ENCODE assay signal across 10 cellular contexts in genomic region chr3:139302084-139302800, GRCh38. TPM values are rescaled to one million over a fixed set of nuclear protein-coding genes. Genes with fewer than 3 reads are reported as not detected.
DNase-seq lines count a peak whose midpoint lies in the region; ATAC-seq and TF ChIP-seq lines count a peak whose summit lies in the region.
"Had no signal": no experiment of that assay in that cellular context is flagged by ENCODE, and none has a peak within 500 bp of the region (broad histone marks: within the 10 kb centered on the region; RNA-seq: fewer than 3 reads in every experiment).

No MANE protein-coding gene starts in this region.

- CTCF ChIA-PET in mammary epithelial cell (lab: Charles Lee; ENCODE audit: low non-redundant PET): interaction anchor here (0.7 kb wide), 1 partner anchor 27 kb away, joined by 6 read pairs; no protein-coding TSS in a partner anchor

- H3K36me3 ChIP-seq in KMS-11 (ENCODE audit: insufficient read depth) (no peaks in the 10 kb centered on the region), mammary epithelial cell (ENCODE audit: insufficient read depth, low read length) (no peaks in the 10 kb centered on the region), lung (ENCODE audit: control insufficient read depth in 2 of 2, insufficient read depth in 2 of 2, low read length in 2 of 2) (no peaks in the 10 kb centered on the region)

- TF ChIP-seq CTCF in AG09319 (IDR thresholded peaks at IDR 0.05; ENCODE audit: low read depth, low read length) (no peak), KMS-11 (conservative IDR thresholded peaks at IDR 0.05; ENCODE audit: low read depth, low read length) (no peak), mammary epithelial cell (conservative IDR thresholded peaks at IDR 0.05 in 1 of 2, IDR thresholded peaks at IDR 0.05 in 1 of 2; ENCODE audit: extremely low read depth in 1 of 2, insufficient read depth in 1 of 2, low read depth in 1 of 2, low read length in 2 of 2) (no peak), lung (IDR thresholded peaks at IDR 0.05; ENCODE audit: control extremely low read depth, extremely low read depth) (no peak)

- peak; percentile 53 for ATAC-seq in lung (ENCODE audit: insufficient read depth, low FRiP score)
- no peak for ATAC-seq in HG03045 (IDR thresholded peaks at IDR 0.05; ENCODE audit: unreplicated experiment)

- no peaks in the 10 kb centered on the region for H3K27me3 ChIP-seq in KMS-11 (ENCODE audit: insufficient read depth, low read depth)
- H3K27me3 ChIP-seq in mammary epithelial cell (ENCODE audit: insufficient read depth, low read length): no peaks in the 10 kb centered on the region
- no peaks in the 10 kb centered on the region for H3K27me3 ChIP-seq in lung (ENCODE audit: control insufficient read depth, insufficient read depth)

- intact Hi-C loops in mammary epithelial cell (cut with micrococcal nuclease): no loop called here

- peak overlapping the region; percentile 23; the same call in 1 of the 2 replicates for H3K9ac ChIP-seq in KMS-11
- H3K9ac ChIP-seq in mammary epithelial cell (ENCODE audit: insufficient read depth, low read length): no peak overlapping the region

- in situ Hi-C loops in mammary epithelial cell (cut with MboI; ENCODE audit: low sequenced_read_pairs in 2 of 2): loop anchor here in 1 of 2 donors (25.0 kb wide), 1 partner anchor 190 kb away; no protein-coding TSS in a partner anchor

- WGBS in mammary epithelial cell (ENCODE audit: low coverage, missing lambda C conversion rate): 36% methylated on average over 11 of the region's 12 CpGs
- WGBS in lung, 2 donors: 67% methylated on average over 12 of the region's 12 CpGs

- DNase-seq in AG09319 (ENCODE audit: extremely low read depth, low read depth): peak; percentile 97
- peak; percentile 96 for DNase-seq in mammary epithelial cell
- no peak for DNase-seq in lung (ENCODE audit: low spot score)
- no peak for DNase-seq in RPMI8226
- DNase-seq in NCI-H1694 treated with DMSO at 0.1 percent for 48 hours (lab: John Stamatoyannopoulos, UW): no peak
- DNase-seq in inferior parietal cortex (ENCODE audit: extremely low spot score): no peak
- DNase-seq: hypothalamus, NCI-H2081 had no signal

- H3K79me2 ChIP-seq in KMS-11 (ENCODE audit: insufficient read depth, low read depth) (no peaks in the 10 kb centered on the region), mammary epithelial cell (ENCODE audit: insufficient read depth, low read length) (no peaks in the 10 kb centered on the region)

- H3K4me3 ChIP-seq in KMS-11 (IDR thresholded peaks at IDR 0.05; ENCODE audit: insufficient read depth, low read depth, low read length) (no peak overlapping the region), mammary epithelial cell (replicated peaks in 1 of 3; ENCODE audit: insufficient read depth in 1 of 3, low read depth in 2 of 3, low read length in 3 of 3) (no peak overlapping the region), lung (no peak overlapping the region)

- H2AFZ ChIP-seq in KMS-11 (ENCODE audit: low read depth): peak overlapping the region; percentile 59
- H2AFZ ChIP-seq in mammary epithelial cell (ENCODE audit: low read depth, low read length): peak overlapping the region; percentile 7

- peak overlapping the region; percentile 66 for H3K27ac ChIP-seq in KMS-11
- H3K27ac ChIP-seq in mammary epithelial cell (ENCODE audit: insufficient read depth, low read depth, low read length): peak overlapping the region; percentile 64
- H3K27ac ChIP-seq in lung (ENCODE audit: low read depth in 1 of 2, low read length in 1 of 2): peak overlapping the region in 1 of 2 donors; percentile 49

- no TSS peak for BruUV-seq in mammary epithelial cell (replicated peaks; lab: Mats Ljungman, UMichigan)

- H3K4me2 ChIP-seq in KMS-11: peak overlapping the region; percentile 79
- peak overlapping the region; percentile 65 for H3K4me2 ChIP-seq in mammary epithelial cell (ENCODE audit: insufficient read depth, low read depth, low read length)

- H3K4me1 ChIP-seq in KMS-11 (ENCODE audit: low read depth, poor library complexity, severe bottlenecking): peaks cover 27% of the 10 kb centered on the region
- peaks cover 48% of the 10 kb centered on the region for H3K4me1 ChIP-seq in mammary epithelial cell (ENCODE audit: insufficient read depth, low read length)
- no peaks in the 10 kb centered on the region for H3K4me1 ChIP-seq in lung (ENCODE audit: control insufficient read depth in 2 of 2, insufficient read depth in 2 of 2, low read length in 2 of 2)

- dilution Hi-C loops in mammary epithelial cell (cut with HindIII; ENCODE audit: low sequenced_read_pairs): no loop called here

- no peaks in the 10 kb centered on the region for H4K20me1 ChIP-seq in KMS-11 (ENCODE audit: insufficient read depth)
- no peaks in the 10 kb centered on the region for H4K20me1 ChIP-seq in mammary epithelial cell (ENCODE audit: insufficient read depth, low read length)

- no peaks in the 10 kb centered on the region for H3K9me3 ChIP-seq in mammary epithelial cell (replicated peaks; ENCODE audit: insufficient read depth, low read length)
- no peaks in the 10 kb centered on the region for H3K9me3 ChIP-seq in lung (ENCODE audit: control insufficient read depth in 2 of 2, insufficient read depth in 1 of 2, low read length in 1 of 2)

RNA-seq across cellular contexts. Expression of gene MRPS22, which starts 41.6 kb away (rescaled TPM):
- total RNA-seq in mammary epithelial cell (10 to 100 TPM; 46.3 to 54.3 TPM), lung (10 to 100 TPM; 33.2 to 44.7 TPM)
- polyA plus RNA-seq in mammary epithelial cell (46.9 TPM), lung (10 to 100 TPM; 40.2 TPM)
- 12.9 TPM for polyA minus RNA-seq in mammary epithelial cell

Comparison
In these comparisons a context has a peak if more than half of its experiments do, and no peak if none do; other contexts are left out.
1. DNase-seq: peak in AG09319 (single experiment) and mammary epithelial cell (single experiment); none in lung (single experiment), RPMI8226 (single experiment), NCI-H1694 treated with DMSO at 0.1 percent for 48 hours (single experiment) and inferior parietal cortex (single experiment).